ENCODE assay signal across 15 cellular contexts in the genomic region with DNA sequence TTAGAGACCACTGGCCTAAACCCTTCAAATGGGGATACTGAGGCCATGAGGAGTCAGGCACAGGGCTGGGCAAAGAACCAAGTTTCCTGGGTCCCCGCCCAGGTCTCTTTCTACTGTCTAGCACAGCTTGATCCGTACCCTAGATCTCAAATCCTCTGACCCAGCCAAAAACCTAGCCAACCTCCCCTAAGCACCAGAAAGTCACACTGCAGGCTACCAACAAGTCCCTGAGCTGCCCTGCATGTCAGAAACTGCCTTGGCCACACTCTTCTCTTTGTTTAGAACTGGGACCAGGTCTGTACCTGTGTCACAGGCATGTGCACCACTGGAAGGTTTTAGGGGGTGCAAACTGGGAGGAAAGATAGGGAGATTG. TPM values are rescaled to one million over a fixed set of nuclear protein-coding genes. Genes with fewer than 3 reads are reported as not detected.
A peak's percentile ranks its signal among the peaks of the same experiment; 100 is the strongest.
DNase-seq lines count a peak whose midpoint lies in the region; ATAC-seq and TF ChIP-seq lines count a peak whose summit lies in the region.
"Had no signal": no experiment of that assay in that cellular context is flagged by ENCODE, and none has a peak within 500 bp of the region (broad histone marks: within the 10 kb centered on the region; RNA-seq: fewer than 3 reads in every experiment).

No MANE protein-coding gene starts in this region.

- no peaks in the 10 kb centered on the region for H3K27me3 ChIP-seq in tibial nerve

- H3K36me3 Mint-ChIP-seq in naive thymus-derived CD8-positive, alpha-beta T cell, result no peaks in the 10 kb centered on the region

- peak overlapping the region in 2 of 10 donors; percentile 14 to 25 for H3K4me3 Mint-ChIP-seq in naive thymus-derived CD8-positive, alpha-beta T cell
- H3K4me3 Mint-ChIP-seq: activated T-cell treated with anti-CD3 and anti-CD28 coated beads, Interleukin-2, amount 50 U/mL, for 4 hours had no signal

- H3K9me3 ChIP-seq in tibial nerve, result no peaks in the 10 kb centered on the region
- H3K9me3 ChIP-seq: neutrophil had no signal

- no peaks in the 10 kb centered on the region for H3K36me3 ChIP-seq in tibial nerve
- H3K36me3 ChIP-seq: neutrophil had no signal

- POLR2A ChIA-PET in naive thymus-derived CD8-positive, alpha-beta T cell (lab: Charles Lee), result interaction anchor here (1.0 to 2.2 kb wide), 3 partner anchors 13 to 93 kb away, joined by 3 to 6 read pairs (median 5); a partner anchor contains a TSS

- H3K4me1 ChIP-seq in tibial nerve, result peaks cover 7 to 100% (median 86%) of the 10 kb centered on the region in 4 donors

- 19 to 46% methylated on average over 2 of the region's 2 CpGs for WGBS in tibial nerve, 2 donors

- no peaks in the 10 kb centered on the region for H3K27me3 Mint-ChIP-seq in naive thymus-derived CD8-positive, alpha-beta T cell

- ATAC-seq in naive thymus-derived CD8-positive, alpha-beta T cell, result no peak
- no peak for ATAC-seq in GM19455 (IDR thresholded peaks at IDR 0.05; ENCODE audit: unreplicated experiment)
- ATAC-seq: activated T-cell treated with anti-CD3 and anti-CD28 coated beads, Interleukin-2, amount 50 U/mL, for 4 hours had no signal

- no peak for TF ChIP-seq EP300 in tibial nerve (IDR thresholded peaks at IDR 0.05)

- H3K27ac ChIP-seq in epithelial cell of prostate, result peak overlapping the region; percentile 58
- peak overlapping the region; percentile 70 to 96 (median 86) for H3K27ac ChIP-seq in tibial nerve
- H3K27ac ChIP-seq: 22Rv1, HL-60, neutrophil, VCaP had no signal

- H3K27ac Mint-ChIP-seq in naive thymus-derived CD8-positive, alpha-beta T cell, result peak overlapping the region in 6 of 10 donors; percentile 21 to 78 (median 38)

- H3K9me3 Mint-ChIP-seq in naive thymus-derived CD8-positive, alpha-beta T cell, result no peaks in the 10 kb centered on the region
- H3K9me3 Mint-ChIP-seq: activated T-cell treated with anti-CD3 and anti-CD28 coated beads, Interleukin-2, amount 50 U/mL, for 4 hours had no signal

- H3K4me1 Mint-ChIP-seq in naive thymus-derived CD8-positive, alpha-beta T cell, result peaks cover 34 to 71% (median 52%) of the 10 kb centered on the region in 4 donors

- TF ChIP-seq CTCF in tibial nerve (IDR thresholded peaks at IDR 0.05), result no peak

- no peak for TF ChIP-seq POLR2A in tibial nerve (IDR thresholded peaks at IDR 0.05)

- no peak overlapping the region for H3K4me3 ChIP-seq in tibial nerve

- DNase-seq in DMS 273 (lab: John Stamatoyannopoulos, UW; ENCODE audit: unreplicated experiment) (peak; percentile 36), DMS 273 treated with DMSO at 0.1 percent for 48 hours (lab: John Stamatoyannopoulos, UW) (no peak), epithelial cell of prostate (ENCODE audit: low read depth, low spot score) (no peak), tibial nerve (ENCODE audit: low spot score in 2 of 2) (no peak), NCI-H146 (lab: John Stamatoyannopoulos, UW) (no peak), cerebellum (ENCODE audit: low spot score) (no peak)
- no peak for DNase-seq in naive thymus-derived CD8-positive, alpha-beta T cell
- DNase-seq: activated T-cell treated with anti-CD3 and anti-CD28 coated beads, Interleukin-2, amount 50 U/mL, for 4 hours; HCEC 1CT; head of caudate nucleus had no signal

RNA-seq across cellular contexts. Expression of a gene that starts 33.6 kb away (rescaled TPM):
- 10 to 100 TPM; 19.6 to 24.7 TPM for total RNA-seq in naive thymus-derived CD8-positive, alpha-beta T cell
- 1 to 10 TPM in 2 of 3 donors, under 1 TPM in 1; 0.57 to 2.4 (median 1.0) TPM for polyA plus RNA-seq in naive thymus-derived CD8-positive, alpha-beta T cell
- total RNA-seq in tibial nerve (10 to 100 TPM; 26.4 to 39.9 (median 34.6) TPM), cerebellum (26.5 TPM)
